In genomic region chr11:119055901-119056300, GRCh38 we compare ENCODE assay signal across 6 cellular contexts. TPM values are rescaled to one million over a fixed set of nuclear protein-coding genes. Genes with fewer than 3 reads are reported as not detected.
DNase-seq lines count a peak whose midpoint lies in the region; ATAC-seq and TF ChIP-seq lines count a peak whose summit lies in the region.

No MANE protein-coding gene starts in this region.

- H3K27me3 ChIP-seq in H9 (ENCODE audit: insufficient read depth, low read length) (0 out of 2 replicates have a peak, but pooled peaks cover 3% of the 10 kb centered on the region), tibial artery (no peaks in the 10 kb centered on the region)

- peak overlapping the region; percentile 88 to 99 for H3K4me3 ChIP-seq in tibial artery

- H3K56ac ChIP-seq in H9 (ENCODE audit: insufficient read length, low read depth, low read length), result no peak overlapping the region

- peaks cover 6% of the 10 kb centered on the region for H3K23me2 ChIP-seq in H9 (ENCODE audit: insufficient read length, low read depth, low read length, poor library complexity, severe bottlenecking)

- H3K79me1 ChIP-seq in H9 (ENCODE audit: insufficient read depth, low read depth, low read length, poor library complexity, severe bottlenecking), result peaks cover 13% of the 10 kb centered on the region

- intact Hi-C loops in tibial artery (cut with DNase I; ENCODE audit: low total_unique reads), result loop anchor here (1.0 kb wide), 1 partner anchor 38 kb away; the partner anchor contains the start of genes RPS25 and TRAPPC4

- H4K8ac ChIP-seq in H9 (replicated peaks; ENCODE audit: insufficient read length, low read depth, low read length), result no peak overlapping the region

- H3K36me3 Mint-ChIP-seq in H9 (ENCODE audit: insufficient read depth in 1 of 3, low read depth in 3 of 3) (peaks cover 55 to 57% (median 56%) of the 10 kb centered on the region in 3 experiments), glutamatergic neuron (ENCODE audit: unreplicated experiment) (no peaks in the 10 kb centered on the region)

- H3K79me2 ChIP-seq in H9 (ENCODE audit: insufficient read depth, low read length), result peaks cover 10% of the 10 kb centered on the region

- H3K4me2 ChIP-seq in H9 (ENCODE audit: insufficient read depth, insufficient read length, low read length), result peak overlapping the region; percentile 74

- H3K9ac ChIP-seq in H9 (ENCODE audit: extremely low read depth, insufficient read length, low read length), result peak overlapping the region; percentile 86

- H2BK12ac ChIP-seq in H9 (ENCODE audit: insufficient read length, low read depth, low read length), result no peak overlapping the region

- no peak overlapping the region for H2BK120ac ChIP-seq in H9 (ENCODE audit: low read depth, low read length, poor library complexity, severe bottlenecking)

- H3K14ac ChIP-seq in H9 (ENCODE audit: insufficient read depth, low read length), result no peak overlapping the region

- no peak overlapping the region for H2BK15ac ChIP-seq in H9 (ENCODE audit: low read depth, low read length)

- H2AFZ ChIP-seq in H9 (ENCODE audit: low read length), result no peak overlapping the region

- no peak for DNase-seq in H9
- no peak for DNase-seq in glutamatergic neuron
- no peak for DNase-seq in tibial artery
- DNase-seq in GM20000 (ENCODE audit: low spot score), result no peak

- no peak overlapping the region for H3K18ac ChIP-seq in H9 (ENCODE audit: insufficient read length, low read depth, low read length)

- H3K9me3 Mint-ChIP-seq in H9 (peaks cover 0 to 2% of the 10 kb centered on the region in 2 experiments; a peak in 3 of 5 replicates), glutamatergic neuron (ENCODE audit: unreplicated experiment) (peaks cover 8% of the 10 kb centered on the region)

- H3K4me3 Mint-ChIP-seq in H9 (peak overlapping the region; percentile 95 to 99), glutamatergic neuron (ENCODE audit: unreplicated experiment) (peak overlapping the region; percentile 95)

- H3K9me3 ChIP-seq in H9 (ENCODE audit: control insufficient read depth, low read depth, low read length) (no peaks in the 10 kb centered on the region), tibial artery (no peaks in the 10 kb centered on the region)

- H3K27ac Mint-ChIP-seq in H9 (peak overlapping the region; percentile 54 to 93 (median 82); a peak in 6 of 7 replicates), glutamatergic neuron (ENCODE audit: unreplicated experiment) (peak overlapping the region; percentile 67)

- ATAC-seq in SK-N-SH treated with all-trans-retinoic acid at 6 μM for 48 hours, result peak; percentile 31
- no peak for ATAC-seq in GM19395 (IDR thresholded peaks at IDR 0.05; ENCODE audit: unreplicated experiment)

- H3K4me1 Mint-ChIP-seq in H9, result peaks cover 13 to 22% of the 10 kb centered on the region in 2 experiments
- peaks cover 10% of the 10 kb centered on the region for H3K4me1 Mint-ChIP-seq in glutamatergic neuron (ENCODE audit: low read depth, unreplicated experiment)

- H3K27me3 Mint-ChIP-seq in H9 (ENCODE audit: low read depth) (no peaks in the 10 kb centered on the region), glutamatergic neuron (ENCODE audit: unreplicated experiment) (peaks cover 8% of the 10 kb centered on the region)

- no peak overlapping the region for H2BK20ac ChIP-seq in H9 (ENCODE audit: low read depth, low read length, poor library complexity, severe bottlenecking)

- no peak overlapping the region for H4K91ac ChIP-seq in H9 (ENCODE audit: insufficient read length, low read depth, low read length)

- H3K4ac ChIP-seq in H9 (ENCODE audit: low read depth, low read length), result no peak overlapping the region

- TF ChIP-seq CTCF in H9 (conservative IDR thresholded peaks at IDR 0.05) (no peak), glutamatergic neuron (IDR thresholded peaks at IDR 0.05; ENCODE audit: partially characterized antibody, unreplicated experiment) (no peak), tibial artery (IDR thresholded peaks at IDR 0.05) (no peak), GM20000 (IDR thresholded peaks at IDR 0.05; ENCODE audit: extremely low read depth, missing control alignments) (no peak)

- H3K4me1 ChIP-seq in H9 (ENCODE audit: insufficient read depth, low read length), result no peaks in the 10 kb centered on the region; the same call in 1 of the 2 replicates
- H3K4me1 ChIP-seq in tibial artery, result peaks cover 0 to 23% (median 21%) of the 10 kb centered on the region in 4 donors

- no peak overlapping the region for H4K5ac ChIP-seq in H9 (ENCODE audit: insufficient read length, low read depth, low read length)

- no peak overlapping the region for H3T11ph ChIP-seq in H9 (ENCODE audit: low read length)

- WGBS in H9 (ENCODE audit: extremely low coverage, insufficient read length, low lambda C conversion rate), result no CpG with 5 or more reads among the region's 6 CpGs

- H3K36me3 ChIP-seq in tibial artery, result peaks cover 26 to 43% (median 26%) of the 10 kb centered on the region in 3 donors

- H3K27ac ChIP-seq in H9 (ENCODE audit: insufficient read length, low read depth, low read length) (no peak overlapping the region), tibial artery (peak overlapping the region; percentile 87 to 89)

- no peak overlapping the region for H3K23ac ChIP-seq in H9 (ENCODE audit: insufficient read length, low read depth, low read length)

- H2BK5ac ChIP-seq in H9 (ENCODE audit: insufficient read length, low read length), result no peak overlapping the region

- H2AK5ac ChIP-seq in H9 (ENCODE audit: insufficient read length, low read length), result no peak overlapping the region

- H4K20me1 ChIP-seq in H9 (ENCODE audit: control insufficient read depth, insufficient read depth, insufficient read length), result no peaks in the 10 kb centered on the region

TF ChIP-seq in SK-N-SH treated with all-trans-retinoic acid at 6 μM for 48 hours, 23 proteins besides CTCF, POLR2A, EP300 and RAD21:
- no peak for TF ChIP-seq RARB (CRISPR knock-in tag; IDR thresholded peaks at IDR 0.05)
- no peak for TF ChIP-seq ISL1 (CRISPR knock-in tag; IDR thresholded peaks at IDR 0.05)
TF ChIP-seq in SK-N-SH treated with all-trans-retinoic acid at 6 μM for 48 hours: peak in this region for 0.

RNA-seq across cellular contexts. Expression of gene HYOU1, which starts 1.1 kb away (rescaled TPM):
- 228 and 234 TPM in 2 replicates for total RNA-seq in H9 (2021)
- 193 TPM for total RNA-seq in glutamatergic neuron (ENCODE audit: unreplicated experiment)

RNA-seq across cellular contexts. Expression of gene VPS11, which starts 11.7 kb away (rescaled TPM):
- 17.5 and 18.6 TPM in 2 replicates for total RNA-seq in H9 (2021)
- total RNA-seq in glutamatergic neuron (ENCODE audit: unreplicated experiment), result 32.7 TPM

RNA-seq across cellular contexts. Expression of gene SLC37A4, which starts 25.2 kb away (rescaled TPM):
- 41.0 and 42.0 TPM in 2 replicates for total RNA-seq in H9 (2021)
- total RNA-seq in glutamatergic neuron (ENCODE audit: unreplicated experiment), result 21.2 TPM

RNA-seq across cellular contexts. Expression of gene HMBS, which starts 28.8 kb away (rescaled TPM):
- 57.2 and 57.7 TPM in 2 replicates for total RNA-seq in H9 (2021)
- 30.4 TPM for total RNA-seq in glutamatergic neuron (ENCODE audit: unreplicated experiment)

RNA-seq across cellular contexts. Expression of gene TRAPPC4, which starts 37.3 kb away (rescaled TPM):
- total RNA-seq in H9 (2021) (82.8 TPM in 2 replicates), glutamatergic neuron (ENCODE audit: unreplicated experiment) (85.1 TPM)
